In the genomic region with DNA sequence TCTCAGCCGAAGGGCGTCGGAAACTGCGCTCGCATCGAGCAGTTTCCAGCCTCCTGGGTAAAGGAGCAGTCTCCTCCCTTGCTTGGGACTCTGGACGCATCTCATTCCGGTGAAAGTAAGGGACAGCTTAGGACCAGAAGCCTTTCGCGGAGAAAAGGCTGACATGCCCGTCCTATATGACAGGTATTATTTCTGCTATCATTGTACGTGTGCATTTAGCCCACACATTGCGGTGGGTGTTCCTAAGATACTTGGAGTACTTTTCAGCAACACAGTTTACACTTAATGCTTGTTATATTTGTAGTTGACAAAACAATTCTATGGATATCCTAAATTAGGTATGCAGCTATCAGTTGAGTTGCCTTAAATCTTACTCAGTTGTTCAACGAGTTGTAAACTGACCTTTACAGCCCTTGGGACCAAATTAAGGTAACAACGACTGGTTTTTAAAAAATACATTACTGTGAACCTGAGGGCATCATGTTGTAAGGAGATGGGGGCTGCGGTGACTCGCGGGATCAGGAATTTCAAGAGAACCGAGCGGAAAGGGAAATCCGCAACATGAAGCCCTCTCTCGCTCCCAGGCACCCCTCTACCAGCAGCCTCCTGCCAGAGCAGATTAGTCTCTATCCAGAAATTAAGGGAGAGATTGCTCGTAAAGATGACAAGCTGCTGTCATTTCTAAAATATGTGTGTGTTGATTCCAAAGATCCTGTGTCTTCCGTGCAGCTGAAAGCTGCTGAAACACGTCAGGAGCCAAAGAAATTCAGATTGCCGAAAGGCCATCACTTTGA, we compare ENCODE assay signal across 1 cellular context.
TF ChIP-seq lines count a peak whose summit lies in the region.

No MANE protein-coding gene starts in this region.

TF ChIP-seq in HepG2, 621 proteins besides CTCF, POLR2A, EP300 and RAD21 (continues in another document):
- TF ChIP-seq PCBP1 (IDR thresholded peaks at IDR 0.05; ENCODE audit: borderline replicate concordance, low read depth, low read length), result no peak
- TF ChIP-seq NFIC (IDR thresholded peaks at IDR 0.05; ENCODE audit: low read length), result 0 out of 2 replicates have a peak, but pooled peaks have one; percentile 34
- TF ChIP-seq ARID2 (CRISPR knock-in tag; IDR thresholded peaks at IDR 0.05; ENCODE audit: borderline replicate concordance), result peak; percentile 64; the same call in 1 of the 2 replicates
- peak; percentile 11; the same call in 1 of the 2 replicates for TF ChIP-seq CBX5 (CRISPR knock-in tag; IDR thresholded peaks at IDR 0.05; ENCODE audit: borderline replicate concordance)
- TF ChIP-seq NFYC (CRISPR knock-in tag; IDR thresholded peaks at IDR 0.05), result no peak
- TF ChIP-seq PLRG1 (conservative IDR thresholded peaks at IDR 0.05), result no peak
- TF ChIP-seq ZNF501 (CRISPR knock-in tag; IDR thresholded peaks at IDR 0.05), result peak; percentile 68
- 0 out of 2 replicates have a peak, but pooled peaks have one; percentile 5 for TF ChIP-seq ZNF224 (CRISPR knock-in tag; IDR thresholded peaks at IDR 0.05)
- no peak for TF ChIP-seq SP1 (IDR thresholded peaks at IDR 0.05)
- no peak; the same call in 1 of the 2 replicates for TF ChIP-seq SP1 (CRISPR knock-in tag; IDR thresholded peaks at IDR 0.05)
- peak; percentile 28; the same call in 1 of the 2 replicates for TF ChIP-seq KDM5A (IDR thresholded peaks at IDR 0.05; ENCODE audit: borderline replicate concordance, low read length)
- TF ChIP-seq SPEN (CRISPR knock-in tag; IDR thresholded peaks at IDR 0.05; ENCODE audit: low read depth), result no peak
- TF ChIP-seq, protein P1, sequence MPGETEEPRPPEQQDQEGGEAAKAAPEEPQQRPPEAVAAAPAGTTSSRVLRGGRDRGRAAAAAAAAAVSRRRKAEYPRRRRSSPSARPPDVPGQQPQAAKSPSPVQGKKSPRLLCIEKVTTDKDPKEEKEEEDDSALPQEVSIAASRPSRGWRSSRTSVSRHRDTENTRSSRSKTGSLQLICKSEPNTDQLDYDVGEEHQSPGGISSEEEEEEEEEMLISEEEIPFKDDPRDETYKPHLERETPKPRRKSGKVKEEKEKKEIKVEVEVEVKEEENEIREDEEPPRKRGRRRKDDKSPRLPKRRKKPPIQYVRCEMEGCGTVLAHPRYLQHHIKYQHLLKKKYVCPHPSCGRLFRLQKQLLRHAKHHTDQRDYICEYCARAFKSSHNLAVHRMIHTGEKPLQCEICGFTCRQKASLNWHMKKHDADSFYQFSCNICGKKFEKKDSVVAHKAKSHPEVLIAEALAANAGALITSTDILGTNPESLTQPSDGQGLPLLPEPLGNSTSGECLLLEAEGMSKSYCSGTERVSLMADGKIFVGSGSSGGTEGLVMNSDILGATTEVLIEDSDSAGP (CRISPR knock-in tag; IDR thresholded peaks at IDR 0.05; ENCODE audit: borderline replicate concordance), result 0 out of 2 replicates have a peak, but pooled peaks have one; percentile 9
- TF ChIP-seq, protein P2, sequence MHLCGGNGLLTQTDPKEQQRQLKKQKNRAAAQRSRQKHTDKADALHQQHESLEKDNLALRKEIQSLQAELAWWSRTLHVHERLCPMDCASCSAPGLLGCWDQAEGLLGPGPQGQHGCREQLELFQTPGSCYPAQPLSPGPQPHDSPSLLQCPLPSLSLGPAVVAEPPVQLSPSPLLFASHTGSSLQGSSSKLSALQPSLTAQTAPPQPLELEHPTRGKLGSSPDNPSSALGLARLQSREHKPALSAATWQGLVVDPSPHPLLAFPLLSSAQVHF (CRISPR knock-in tag; IDR thresholded peaks at IDR 0.05), result 0 out of 2 replicates have a peak, but pooled peaks have one; percentile 59
- peak; percentile 13; the same call in 1 of the 2 replicates for TF ChIP-seq FOXC1 (CRISPR knock-in tag; IDR thresholded peaks at IDR 0.05; ENCODE audit: borderline replicate concordance)
- TF ChIP-seq MAFF (IDR thresholded peaks at IDR 0.05; ENCODE audit: low read depth, low read length), result 0 out of 2 replicates have a peak, but pooled peaks have one; percentile 0
- no peak for TF ChIP-seq POLR2AphosphoS2 (IDR thresholded peaks at IDR 0.05; ENCODE audit: low read depth, low read length)
- peak; percentile 32; the same call in 1 of the 2 replicates for TF ChIP-seq HOXA9 (CRISPR knock-in tag; IDR thresholded peaks at IDR 0.05; ENCODE audit: borderline replicate concordance)
- peak; percentile 82; the same call in 1 of the 2 replicates for TF ChIP-seq ZNF431 (CRISPR knock-in tag; IDR thresholded peaks at IDR 0.05; ENCODE audit: borderline replicate concordance, low read depth)
- TF ChIP-seq NR2F2 (IDR thresholded peaks at IDR 0.05; ENCODE audit: borderline replicate concordance, low read depth), result peak; percentile 5; the same call in 1 of the 2 replicates
- no peak for TF ChIP-seq NFE2L1 (CRISPR knock-in tag; IDR thresholded peaks at IDR 0.05; ENCODE audit: borderline replicate concordance)
- TF ChIP-seq KMT2A (CRISPR knock-in tag; IDR thresholded peaks at IDR 0.05), result peak; percentile 62; the same call in 1 of the 2 replicates
- TF ChIP-seq SALL2 (CRISPR knock-in tag; IDR thresholded peaks at IDR 0.05), result 0 out of 2 replicates have a peak, but pooled peaks have one; percentile 11
- TF ChIP-seq, protein P3, sequence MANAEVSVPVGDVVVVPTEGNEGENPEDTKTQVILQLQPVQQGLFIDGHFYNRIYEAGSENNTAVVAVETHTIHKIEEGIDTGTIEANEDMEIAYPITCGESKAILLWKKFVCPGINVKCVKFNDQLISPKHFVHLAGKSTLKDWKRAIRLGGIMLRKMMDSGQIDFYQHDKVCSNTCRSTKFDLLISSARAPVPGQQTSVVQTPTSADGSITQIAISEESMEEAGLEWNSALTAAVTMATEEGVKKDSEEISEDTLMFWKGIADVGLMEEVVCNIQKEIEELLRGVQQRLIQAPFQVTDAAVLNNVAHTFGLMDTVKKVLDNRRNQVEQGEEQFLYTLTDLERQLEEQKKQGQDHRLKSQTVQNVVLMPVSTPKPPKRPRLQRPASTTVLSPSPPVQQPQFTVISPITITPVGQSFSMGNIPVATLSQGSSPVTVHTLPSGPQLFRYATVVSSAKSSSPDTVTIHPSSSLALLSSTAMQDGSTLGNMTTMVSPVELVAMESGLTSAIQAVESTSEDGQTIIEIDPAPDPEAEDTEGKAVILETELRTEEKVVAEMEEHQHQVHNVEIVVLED (CRISPR knock-in tag; IDR thresholded peaks at IDR 0.05; ENCODE audit: borderline replicate concordance), result 0 out of 2 replicates have a peak, but pooled peaks have one; percentile 26
- 0 out of 2 replicates have a peak, but pooled peaks have one; percentile 2 for TF ChIP-seq BHLHE40 (IDR thresholded peaks at IDR 0.05; ENCODE audit: low read length)
- TF ChIP-seq, protein P4, sequence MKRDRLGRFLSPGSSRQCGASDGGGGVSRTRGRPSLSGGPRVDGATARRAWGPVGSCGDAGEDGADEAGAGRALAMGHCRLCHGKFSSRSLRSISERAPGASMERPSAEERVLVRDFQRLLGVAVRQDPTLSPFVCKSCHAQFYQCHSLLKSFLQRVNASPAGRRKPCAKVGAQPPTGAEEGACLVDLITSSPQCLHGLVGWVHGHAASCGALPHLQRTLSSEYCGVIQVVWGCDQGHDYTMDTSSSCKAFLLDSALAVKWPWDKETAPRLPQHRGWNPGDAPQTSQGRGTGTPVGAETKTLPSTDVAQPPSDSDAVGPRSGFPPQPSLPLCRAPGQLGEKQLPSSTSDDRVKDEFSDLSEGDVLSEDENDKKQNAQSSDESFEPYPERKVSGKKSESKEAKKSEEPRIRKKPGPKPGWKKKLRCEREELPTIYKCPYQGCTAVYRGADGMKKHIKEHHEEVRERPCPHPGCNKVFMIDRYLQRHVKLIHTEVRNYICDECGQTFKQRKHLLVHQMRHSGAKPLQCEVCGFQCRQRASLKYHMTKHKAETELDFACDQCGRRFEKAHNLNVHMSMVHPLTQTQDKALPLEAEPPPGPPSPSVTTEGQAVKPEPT (CRISPR knock-in tag; IDR thresholded peaks at IDR 0.05; ENCODE audit: low read depth), result no peak
- peak; percentile 81; the same call in 1 of the 2 replicates for TF ChIP-seq POLR2AphosphoS5 (IDR thresholded peaks at IDR 0.05; ENCODE audit: low read depth, low read length)
- TF ChIP-seq PHF21A (CRISPR knock-in tag; IDR thresholded peaks at IDR 0.05), result 0 out of 2 replicates have a peak, but pooled peaks have one; percentile 59
- peak; percentile 81 for TF ChIP-seq ASH2L (IDR thresholded peaks at IDR 0.05; ENCODE audit: insufficient read length, low read depth, low read length)
- TF ChIP-seq, protein P5, sequence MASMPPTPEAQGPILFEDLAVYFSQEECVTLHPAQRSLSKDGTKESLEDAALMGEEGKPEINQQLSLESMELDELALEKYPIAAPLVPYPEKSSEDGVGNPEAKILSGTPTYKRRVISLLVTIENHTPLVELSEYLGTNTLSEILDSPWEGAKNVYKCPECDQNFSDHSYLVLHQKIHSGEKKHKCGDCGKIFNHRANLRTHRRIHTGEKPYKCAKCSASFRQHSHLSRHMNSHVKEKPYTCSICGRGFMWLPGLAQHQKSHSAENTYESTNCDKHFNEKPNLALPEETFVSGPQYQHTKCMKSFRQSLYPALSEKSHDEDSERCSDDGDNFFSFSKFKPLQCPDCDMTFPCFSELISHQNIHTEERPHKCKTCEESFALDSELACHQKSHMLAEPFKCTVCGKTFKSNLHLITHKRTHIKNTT (CRISPR knock-in tag; IDR thresholded peaks at IDR 0.05), result no peak
- TF ChIP-seq, protein P6, sequence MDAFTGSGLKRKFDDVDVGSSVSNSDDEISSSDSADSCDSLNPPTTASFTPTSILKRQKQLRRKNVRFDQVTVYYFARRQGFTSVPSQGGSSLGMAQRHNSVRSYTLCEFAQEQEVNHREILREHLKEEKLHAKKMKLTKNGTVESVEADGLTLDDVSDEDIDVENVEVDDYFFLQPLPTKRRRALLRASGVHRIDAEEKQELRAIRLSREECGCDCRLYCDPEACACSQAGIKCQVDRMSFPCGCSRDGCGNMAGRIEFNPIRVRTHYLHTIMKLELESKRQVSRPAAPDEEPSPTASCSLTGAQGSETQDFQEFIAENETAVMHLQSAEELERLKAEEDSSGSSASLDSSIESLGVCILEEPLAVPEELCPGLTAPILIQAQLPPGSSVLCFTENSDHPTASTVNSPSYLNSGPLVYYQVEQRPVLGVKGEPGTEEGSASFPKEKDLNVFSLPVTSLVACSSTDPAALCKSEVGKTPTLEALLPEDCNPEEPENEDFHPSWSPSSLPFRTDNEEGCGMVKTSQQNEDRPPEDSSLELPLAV (CRISPR knock-in tag; conservative IDR thresholded peaks at IDR 0.05; ENCODE audit: low read depth), result no peak
- TF ChIP-seq SNAI1 (CRISPR knock-in tag; IDR thresholded peaks at IDR 0.05; ENCODE audit: borderline replicate concordance), result 0 out of 2 replicates have a peak, but pooled peaks have one; percentile 3
- TF ChIP-seq, protein P7, sequence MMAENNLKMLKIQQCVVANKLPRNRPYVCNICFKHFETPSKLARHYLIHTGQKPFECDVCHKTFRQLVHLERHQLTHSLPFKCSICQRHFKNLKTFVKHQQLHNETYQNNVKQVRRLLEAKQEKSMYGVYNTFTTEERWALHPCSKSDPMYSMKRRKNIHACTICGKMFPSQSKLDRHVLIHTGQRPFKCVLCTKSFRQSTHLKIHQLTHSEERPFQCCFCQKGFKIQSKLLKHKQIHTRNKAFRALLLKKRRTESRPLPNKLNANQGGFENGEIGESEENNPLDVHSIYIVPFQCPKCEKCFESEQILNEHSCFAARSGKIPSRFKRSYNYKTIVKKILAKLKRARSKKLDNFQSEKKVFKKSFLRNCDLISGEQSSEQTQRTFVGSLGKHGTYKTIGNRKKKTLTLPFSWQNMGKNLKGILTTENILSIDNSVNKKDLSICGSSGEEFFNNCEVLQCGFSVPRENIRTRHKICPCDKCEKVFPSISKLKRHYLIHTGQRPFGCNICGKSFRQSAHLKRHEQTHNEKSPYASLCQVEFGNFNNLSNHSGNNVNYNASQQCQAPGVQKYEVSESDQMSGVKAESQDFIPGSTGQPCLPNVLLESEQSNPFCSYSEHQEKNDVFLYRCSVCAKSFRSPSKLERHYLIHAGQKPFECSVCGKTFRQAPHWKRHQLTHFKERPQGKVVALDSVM (CRISPR knock-in tag; IDR thresholded peaks at IDR 0.05), result 0 out of 2 replicates have a peak, but pooled peaks have one; percentile 0
- peak; percentile 7; the same call in 1 of the 2 replicates for TF ChIP-seq SAP130 (CRISPR knock-in tag; IDR thresholded peaks at IDR 0.05; ENCODE audit: low read depth)
- peak; percentile 3; the same call in 1 of the 2 replicates for TF ChIP-seq ZNF124 (CRISPR knock-in tag; IDR thresholded peaks at IDR 0.05)
- TF ChIP-seq BORCS8-MEF2B (CRISPR knock-in tag; IDR thresholded peaks at IDR 0.05), result no peak
- no peak for TF ChIP-seq ZFY (CRISPR knock-in tag; IDR thresholded peaks at IDR 0.05)
- 0 out of 2 replicates have a peak, but pooled peaks have one; percentile 11 for TF ChIP-seq KLF9 (CRISPR knock-in tag; IDR thresholded peaks at IDR 0.05; ENCODE audit: low read depth)
- no peak for TF ChIP-seq ZNF317 (CRISPR knock-in tag; IDR thresholded peaks at IDR 0.05)
- no peak for TF ChIP-seq ZNF382 (CRISPR knock-in tag; IDR thresholded peaks at IDR 0.05; ENCODE audit: borderline replicate concordance)
- peak; percentile 30; the same call in 1 of the 2 replicates for TF ChIP-seq ZNF879 (CRISPR knock-in tag; IDR thresholded peaks at IDR 0.05)
- TF ChIP-seq, protein P8, sequence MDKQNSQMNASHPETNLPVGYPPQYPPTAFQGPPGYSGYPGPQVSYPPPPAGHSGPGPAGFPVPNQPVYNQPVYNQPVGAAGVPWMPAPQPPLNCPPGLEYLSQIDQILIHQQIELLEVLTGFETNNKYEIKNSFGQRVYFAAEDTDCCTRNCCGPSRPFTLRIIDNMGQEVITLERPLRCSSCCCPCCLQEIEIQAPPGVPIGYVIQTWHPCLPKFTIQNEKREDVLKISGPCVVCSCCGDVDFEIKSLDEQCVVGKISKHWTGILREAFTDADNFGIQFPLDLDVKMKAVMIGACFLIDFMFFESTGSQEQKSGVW (CRISPR knock-in tag; IDR thresholded peaks at IDR 0.05; ENCODE audit: borderline replicate concordance), result no peak
- TF ChIP-seq TARDBP (CRISPR knock-in tag; IDR thresholded peaks at IDR 0.05), result peak; percentile 4; the same call in 1 of the 2 replicates
- TF ChIP-seq ZNF350 (CRISPR knock-in tag; IDR thresholded peaks at IDR 0.05; ENCODE audit: borderline replicate concordance, low read depth), result no peak
